16 cellular contexts compared by ENCODE assay signal in the genomic region with DNA sequence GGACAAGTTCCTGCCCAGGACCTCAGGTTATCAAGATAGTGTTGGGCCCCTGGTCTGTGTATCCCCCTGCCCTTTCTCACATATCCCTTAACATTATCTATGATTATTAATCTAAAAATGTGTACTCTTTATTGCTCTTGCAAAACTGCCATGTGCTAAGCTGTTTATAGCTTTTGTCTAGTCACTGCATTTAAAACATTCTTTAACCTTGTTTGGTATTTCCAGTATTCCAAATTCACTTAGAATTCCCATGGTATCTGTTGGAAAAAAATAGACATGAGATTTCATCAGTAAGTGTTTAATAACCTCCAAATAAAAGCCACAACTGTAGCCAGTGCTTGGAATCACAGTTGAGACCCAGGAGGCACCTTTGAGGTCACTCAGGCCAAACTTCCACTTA. TPM values are rescaled to one million over a fixed set of nuclear protein-coding genes. Genes with fewer than 3 reads are reported as not detected.
DNase-seq lines count a peak whose midpoint lies in the region; ATAC-seq and TF ChIP-seq lines count a peak whose summit lies in the region.
"Had no signal": no experiment of that assay in that cellular context is flagged by ENCODE, and none has a peak within 500 bp of the region (broad histone marks: within the 10 kb centered on the region; RNA-seq: fewer than 3 reads in every experiment).

No MANE protein-coding gene starts in this region.

- H3K4me1 ChIP-seq in CD4-positive, CD25-positive, alpha-beta regulatory T cell (ENCODE audit: control insufficient read depth, insufficient read depth, low read length, poor library complexity, severe bottlenecking), result peaks cover 11% of the 10 kb centered on the region
- H3K4me1 ChIP-seq in hepatocyte (ENCODE audit: insufficient read depth) (peaks cover 15% of the 10 kb centered on the region), skeletal muscle satellite cell (ENCODE audit: control insufficient read depth, insufficient read depth, low read length) (peaks cover 65% of the 10 kb centered on the region)
- H3K4me1 ChIP-seq: uterus had no signal

- H3K9me3 ChIP-seq in CD4-positive, CD25-positive, alpha-beta regulatory T cell (ENCODE audit: control insufficient read depth in 2 of 2, low read length in 2 of 2), result no peaks in the 10 kb centered on the region
- no peaks in the 10 kb centered on the region for H3K9me3 ChIP-seq in hepatocyte (ENCODE audit: low read depth)
- no peaks in the 10 kb centered on the region for H3K9me3 ChIP-seq in skeletal muscle satellite cell (replicated peaks; ENCODE audit: low read length)
- H3K9me3 ChIP-seq: uterus had no signal

- no peaks in the 10 kb centered on the region for H3K27me3 Mint-ChIP-seq in CD4-positive, CD25-positive, alpha-beta regulatory T cell
- H3K27me3 Mint-ChIP-seq in activated naive CD8-positive, alpha-beta T cell treated with anti-CD3 and anti-CD28 coated beads, Interleukin-2, amount 50 U/mL, for 24 hours, result no peaks in the 10 kb centered on the region
- H3K27me3 Mint-ChIP-seq in WTC11 (ENCODE audit: low read depth), result peaks cover 9% of the 10 kb centered on the region; the same call in 1 of the 2 replicates
- H3K27me3 Mint-ChIP-seq: CD8-positive, alpha-beta memory T cell; memory B cell had no signal

- H3K9me2 ChIP-seq in hepatocyte (replicated peaks; ENCODE audit: insufficient read depth), result no peaks in the 10 kb centered on the region

- H3K36me3 ChIP-seq in CD4-positive, CD25-positive, alpha-beta regulatory T cell (ENCODE audit: control insufficient read depth, insufficient read depth, low read length), result no peaks in the 10 kb centered on the region
- H3K36me3 ChIP-seq in hepatocyte (replicated peaks; ENCODE audit: insufficient read depth, low read depth) (no peaks in the 10 kb centered on the region), skeletal muscle satellite cell (ENCODE audit: insufficient read depth, low read length) (no peaks in the 10 kb centered on the region)
- H3K36me3 ChIP-seq: uterus had no signal

- no peak overlapping the region for H3K4me3 ChIP-seq in CD4-positive, CD25-positive, alpha-beta regulatory T cell (ENCODE audit: low read depth, low read length)
- H3K4me3 ChIP-seq in hepatocyte (no peak overlapping the region), skeletal muscle satellite cell (ENCODE audit: low read length) (no peak overlapping the region)
- H3K4me3 ChIP-seq: uterus had no signal

- no peak overlapping the region for H3K4me2 ChIP-seq in hepatocyte
- H3K4me2 ChIP-seq in skeletal muscle satellite cell (ENCODE audit: low read length), result no peak overlapping the region

- H3K4me3 Mint-ChIP-seq in CD4-positive, CD25-positive, alpha-beta regulatory T cell, result peak overlapping the region in 1 of 4 donors; percentile 13
- no peak overlapping the region for H3K4me3 Mint-ChIP-seq in activated naive CD8-positive, alpha-beta T cell treated with anti-CD3 and anti-CD28 coated beads, Interleukin-2, amount 50 U/mL, for 24 hours
- H3K4me3 Mint-ChIP-seq in WTC11, result no peak overlapping the region
- H3K4me3 Mint-ChIP-seq: CD8-positive, alpha-beta memory T cell; memory B cell; nephron had no signal

- CTCF ChIA-PET in WTC11 (lab: Charles Lee), result no interaction called here
- CTCF ChIA-PET in GM10248 (lab: Yijun Ruan, JAX), result interaction anchor here (1.0 to 6.2 kb wide), 3 partner anchors 8 to 35 kb away, joined by 3 to 28 read pairs (median 3); no protein-coding TSS in a partner anchor

- H3K79me2 ChIP-seq in hepatocyte, result no peaks in the 10 kb centered on the region

- no peak overlapping the region for H2AFZ ChIP-seq in hepatocyte

- H3K27ac Mint-ChIP-seq in CD4-positive, CD25-positive, alpha-beta regulatory T cell, result peak overlapping the region in 2 of 3 donors; percentile 34 to 68
- no peak overlapping the region for H3K27ac Mint-ChIP-seq in activated naive CD8-positive, alpha-beta T cell treated with anti-CD3 and anti-CD28 coated beads, Interleukin-2, amount 50 U/mL, for 24 hours
- H3K27ac Mint-ChIP-seq in WTC11, result no peak overlapping the region
- H3K27ac Mint-ChIP-seq: memory B cell, nephron, progenitor cell of endocrine pancreas had no signal

- H3K27ac ChIP-seq in CD4-positive, CD25-positive, alpha-beta regulatory T cell (ENCODE audit: insufficient read depth, low read length, poor library complexity, severe bottlenecking), result no peak overlapping the region
- H3K27ac ChIP-seq in hepatocyte, result peak overlapping the region; percentile 59

- no peak for DNase-seq in CD4-positive, CD25-positive, alpha-beta regulatory T cell
- DNase-seq in amniotic epithelial cell (ENCODE audit: low read depth) (peak; percentile 75), hepatocyte (ENCODE audit: low spot score) (no peak), WTC11 (ENCODE audit: low spot score) (no peak), GM10248 (ENCODE audit: extremely low spot score) (no peak)
- DNase-seq in activated naive CD8-positive, alpha-beta T cell treated with anti-CD3 and anti-CD28 coated beads, Interleukin-2, amount 50 U/mL, for 24 hours, result no peak
- DNase-seq: activated T-cell treated with anti-CD3 and anti-CD28 coated beads for 4 hours; CD8-positive, alpha-beta memory T cell; foreskin melanocyte; stimulated activated CD4-positive, alpha-beta T cell treated with anti-CD3 and anti-CD28 coated beads, Interleukin-4, amount 100 ng/mL, for 4 hours; uterus had no signal

- H4K20me1 ChIP-seq in hepatocyte (ENCODE audit: insufficient read depth, poor library complexity, severe bottlenecking), result no peaks in the 10 kb centered on the region

- H3K36me3 Mint-ChIP-seq in CD4-positive, CD25-positive, alpha-beta regulatory T cell, result peaks cover 16% of the 10 kb centered on the region
- H3K36me3 Mint-ChIP-seq in activated naive CD8-positive, alpha-beta T cell treated with anti-CD3 and anti-CD28 coated beads, Interleukin-2, amount 50 U/mL, for 24 hours (ENCODE audit: low read depth), result peaks cover 17% of the 10 kb centered on the region
- peaks cover 32% of the 10 kb centered on the region for H3K36me3 Mint-ChIP-seq in WTC11

- POLR2A ChIA-PET in WTC11 (lab: Charles Lee) (no interaction called here), GM10248 (lab: Yijun Ruan, JAX) (no interaction called here)

- H3K9me3 Mint-ChIP-seq in CD4-positive, CD25-positive, alpha-beta regulatory T cell, result peaks cover 0 to 1% (median 0%) of the 10 kb centered on the region in 7 donors
- H3K9me3 Mint-ChIP-seq in activated naive CD8-positive, alpha-beta T cell treated with anti-CD3 and anti-CD28 coated beads, Interleukin-2, amount 50 U/mL, for 24 hours, result peaks cover 11% of the 10 kb centered on the region
- H3K9me3 Mint-ChIP-seq in WTC11, result peaks cover 33% of the 10 kb centered on the region
- H3K9me3 Mint-ChIP-seq: nephron had no signal

- peak overlapping the region; percentile 36 for H3K9ac ChIP-seq in skeletal muscle satellite cell (ENCODE audit: low read depth, low read length)

- H3K27me3 ChIP-seq in CD4-positive, CD25-positive, alpha-beta regulatory T cell (ENCODE audit: control insufficient read depth, insufficient read depth, low read length), result no peaks in the 10 kb centered on the region
- no peaks in the 10 kb centered on the region for H3K27me3 ChIP-seq in hepatocyte
- no peaks in the 10 kb centered on the region for H3K27me3 ChIP-seq in skeletal muscle satellite cell (ENCODE audit: control insufficient read depth, insufficient read depth, low read length)
- H3K27me3 ChIP-seq: uterus had no signal

- H3K4me1 Mint-ChIP-seq in CD4-positive, CD25-positive, alpha-beta regulatory T cell, result peaks cover 18 to 24% (median 22%) of the 10 kb centered on the region in 4 donors
- H3K4me1 Mint-ChIP-seq in activated naive CD8-positive, alpha-beta T cell treated with anti-CD3 and anti-CD28 coated beads, Interleukin-2, amount 50 U/mL, for 24 hours, result peaks cover 22% of the 10 kb centered on the region
- H3K4me1 Mint-ChIP-seq in WTC11, result peaks cover 47% of the 10 kb centered on the region
- H3K4me1 Mint-ChIP-seq: memory B cell had no signal

- TF ChIP-seq CTCF in hepatocyte (IDR thresholded peaks at IDR 0.05; ENCODE audit: poor library complexity), result no peak
- no peak for TF ChIP-seq CTCF in WTC11 (IDR thresholded peaks at IDR 0.05)
- TF ChIP-seq CTCF in GM10248 (IDR thresholded peaks at IDR 0.05; ENCODE audit: control extremely low read depth, extremely low read depth, low read depth, missing control alignments), result no peak

- no peak for ATAC-seq in CD4-positive, CD25-positive, alpha-beta regulatory T cell (ENCODE audit: low read depth in 2 of 2)
- no peak for ATAC-seq in activated naive CD8-positive, alpha-beta T cell treated with anti-CD3 and anti-CD28 coated beads, Interleukin-2, amount 50 U/mL, for 24 hours
- ATAC-seq in WTC11 (no peak), HG03354 (IDR thresholded peaks at IDR 0.05; ENCODE audit: poor library complexity, severe bottlenecking, unreplicated experiment) (no peak)

TF ChIP-seq in WTC11, 78 proteins besides CTCF, POLR2A, EP300 and RAD21 (continues in another document):
- TF ChIP-seq SMAD4 (CRISPR knock-in tag; IDR thresholded peaks at IDR 0.05) (no peak), ZNF232 (CRISPR knock-in tag; IDR thresholded peaks at IDR 0.05) (no peak), RELA (CRISPR knock-in tag; IDR thresholded peaks at IDR 0.05; ENCODE audit: borderline replicate concordance) (no peak)
- TF ChIP-seq, protein P1, sequence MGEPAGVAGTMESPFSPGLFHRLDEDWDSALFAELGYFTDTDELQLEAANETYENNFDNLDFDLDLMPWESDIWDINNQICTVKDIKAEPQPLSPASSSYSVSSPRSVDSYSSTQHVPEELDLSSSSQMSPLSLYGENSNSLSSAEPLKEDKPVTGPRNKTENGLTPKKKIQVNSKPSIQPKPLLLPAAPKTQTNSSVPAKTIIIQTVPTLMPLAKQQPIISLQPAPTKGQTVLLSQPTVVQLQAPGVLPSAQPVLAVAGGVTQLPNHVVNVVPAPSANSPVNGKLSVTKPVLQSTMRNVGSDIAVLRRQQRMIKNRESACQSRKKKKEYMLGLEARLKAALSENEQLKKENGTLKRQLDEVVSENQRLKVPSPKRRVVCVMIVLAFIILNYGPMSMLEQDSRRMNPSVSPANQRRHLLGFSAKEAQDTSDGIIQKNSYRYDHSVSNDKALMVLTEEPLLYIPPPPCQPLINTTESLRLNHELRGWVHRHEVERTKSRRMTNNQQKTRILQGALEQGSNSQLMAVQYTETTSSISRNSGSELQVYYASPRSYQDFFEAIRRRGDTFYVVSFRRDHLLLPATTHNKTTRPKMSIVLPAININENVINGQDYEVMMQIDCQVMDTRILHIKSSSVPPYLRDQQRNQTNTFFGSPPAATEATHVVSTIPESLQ (CRISPR knock-in tag; IDR thresholded peaks at IDR 0.05), result no peak
- TF ChIP-seq, protein P2, sequence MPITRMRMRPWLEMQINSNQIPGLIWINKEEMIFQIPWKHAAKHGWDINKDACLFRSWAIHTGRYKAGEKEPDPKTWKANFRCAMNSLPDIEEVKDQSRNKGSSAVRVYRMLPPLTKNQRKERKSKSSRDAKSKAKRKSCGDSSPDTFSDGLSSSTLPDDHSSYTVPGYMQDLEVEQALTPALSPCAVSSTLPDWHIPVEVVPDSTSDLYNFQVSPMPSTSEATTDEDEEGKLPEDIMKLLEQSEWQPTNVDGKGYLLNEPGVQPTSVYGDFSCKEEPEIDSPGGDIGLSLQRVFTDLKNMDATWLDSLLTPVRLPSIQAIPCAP (CRISPR knock-in tag; IDR thresholded peaks at IDR 0.05), result no peak

RNA-seq across cellular contexts. Expression of gene GLS, which starts 16.2 kb away (rescaled TPM):
- 301 TPM for total RNA-seq in CD4-positive, CD25-positive, alpha-beta regulatory T cell
- polyA plus RNA-seq in CD4-positive, CD25-positive, alpha-beta regulatory T cell, result 10 to 100 TPM; 38.7 to 65.7 (median 43.9) TPM
- total RNA-seq in hepatocyte (385 and 460 TPM in 2 replicates), WTC11 (2021) (102 to 115 TPM (median 102 TPM) in 3 replicates)
- 78.8 and 78.9 TPM in 2 replicates for polyA plus RNA-seq in hepatocyte
- 112 and 116 TPM in 2 replicates for total RNA-seq in skeletal muscle satellite cell (2012; rRNA removed)

Comparison
In these comparisons a context has a peak if more than half of its experiments do, and no peak if none do; other contexts are left out.
1. H3K27ac Mint-ChIP-seq: peak in CD4-positive, CD25-positive, alpha-beta regulatory T cell (2 of 3); none in activated naive CD8-positive, alpha-beta T cell treated with anti-CD3 and anti-CD28 coated beads, Interleukin-2, amount 50 U/mL, for 24 hours (single experiment) and WTC11 (single experiment).